15 cellular contexts compared by ENCODE assay signal in genomic region chr11:68141247-68142027, GRCh38. TPM values are rescaled to one million over a fixed set of nuclear protein-coding genes. Genes with fewer than 3 reads are reported as not detected.
DNase-seq lines count a peak whose midpoint lies in the region; ATAC-seq and TF ChIP-seq lines count a peak whose summit lies in the region.
"Had no signal": no experiment of that assay in that cellular context is flagged by ENCODE, and none has a peak within 500 bp of the region (broad histone marks: within the 10 kb centered on the region; RNA-seq: fewer than 3 reads in every experiment).

No MANE protein-coding gene starts in this region.

- H3K27me3 ChIP-seq in KMS-11 (ENCODE audit: insufficient read depth, low read depth) (no peaks in the 10 kb centered on the region), neuronal stem cell (ENCODE audit: control insufficient read depth in 3 of 3, insufficient read depth in 3 of 3, low read depth in 1 of 3, low read length in 3 of 3) (peaks cover 0 to 12% (median 0%) of the 10 kb centered on the region in 3 experiments)

- H3K4me1 Mint-ChIP-seq in natural killer cell: peaks cover 0 to 10% of the 10 kb centered on the region in 2 donors

- TF ChIP-seq CTCF in C4-2B (conservative IDR thresholded peaks at IDR 0.05) (no peak), KMS-11 (conservative IDR thresholded peaks at IDR 0.05; ENCODE audit: low read depth, low read length) (no peak), natural killer cell (IDR thresholded peaks at IDR 0.05) (no peak)

- DNase-seq in neuronal stem cell (ENCODE audit: low spot score) (no peak), HuH-7.5 (ENCODE audit: low spot score) (no peak), natural killer cell (no peak), NCI-H2171 (lab: John Stamatoyannopoulos, UW) (no peak), hypothalamus (lab: John Stamatoyannopoulos, UW) (no peak)
- DNase-seq: activated naive CD4-positive, alpha-beta T cell; DMS153; effector CD4-positive, alpha-beta T cell; left cardiac atrium; NCI-H187; NCI-H524 had no signal

- H3K27ac ChIP-seq in C4-2B (peak overlapping the region; percentile 74), KMS-11 (no peak overlapping the region; the same call in 1 of the 2 replicates), angular gyrus (ENCODE audit: low read depth, low read length) (peak overlapping the region; percentile 37), neuronal stem cell (replicated peaks; ENCODE audit: low read length) (no peak overlapping the region)

- no peak overlapping the region for H2BK15ac ChIP-seq in neuronal stem cell (ENCODE audit: low read length)

- H4K8ac ChIP-seq in neuronal stem cell (ENCODE audit: low read depth, low read length): no peak overlapping the region

- no peaks in the 10 kb centered on the region for H3K36me3 Mint-ChIP-seq in natural killer cell
- H3K36me3 Mint-ChIP-seq: brain had no signal

- H3K79me1 ChIP-seq in neuronal stem cell (ENCODE audit: low read depth, low read length): peaks cover 1% of the 10 kb centered on the region

- peak overlapping the region in 1 of 2 donors; percentile 53 for H3K27ac Mint-ChIP-seq in natural killer cell

- H3K4me2 ChIP-seq in KMS-11 (peak overlapping the region; percentile 64), neuronal stem cell (ENCODE audit: insufficient read depth, low read length, poor library complexity, severe bottlenecking) (no peak overlapping the region)

- H4K20me1 ChIP-seq in KMS-11 (ENCODE audit: insufficient read depth): no peaks in the 10 kb centered on the region

- no peaks in the 10 kb centered on the region for H3K79me2 ChIP-seq in KMS-11 (ENCODE audit: insufficient read depth, low read depth)

- H3K36me3 ChIP-seq in KMS-11 (ENCODE audit: insufficient read depth) (no peaks in the 10 kb centered on the region), neuronal stem cell (replicated peaks in 1 of 2; ENCODE audit: control insufficient read depth in 2 of 2, insufficient read depth in 2 of 2, low read length in 2 of 2) (no peaks in the 10 kb centered on the region)

- H3K9me3 ChIP-seq in neuronal stem cell (replicated peaks in 1 of 2; ENCODE audit: control insufficient read depth in 2 of 2, insufficient read depth in 1 of 2, low read depth in 1 of 2, low read length in 2 of 2): peaks cover 0 to 1% of the 10 kb centered on the region in 2 donors

- no peak overlapping the region for H3K4me3 Mint-ChIP-seq in natural killer cell
- H3K4me3 Mint-ChIP-seq: brain had no signal

- no peak for ATAC-seq in natural killer cell
- ATAC-seq: left cardiac atrium had no signal

- H2AFZ ChIP-seq in KMS-11 (ENCODE audit: low read depth) (peak overlapping the region; percentile 55), neuronal stem cell (ENCODE audit: low read length) (no peak overlapping the region)

- H3K18ac ChIP-seq in neuronal stem cell (ENCODE audit: low read length): peak overlapping the region; percentile 35

- intact Hi-C loops in natural killer cell (cut with micrococcal nuclease): no loop called here

- H3K4me3 ChIP-seq in KMS-11 (IDR thresholded peaks at IDR 0.05; ENCODE audit: insufficient read depth, low read depth, low read length) (no peak overlapping the region), neuronal stem cell (ENCODE audit: low read length in 2 of 2) (peak overlapping the region in 1 of 2 donors; percentile 10)

- H2BK5ac ChIP-seq in neuronal stem cell (ENCODE audit: low read length): peak overlapping the region; percentile 53

- no peak overlapping the region for H3K14ac ChIP-seq in neuronal stem cell (ENCODE audit: low read length)

- no peak overlapping the region for H4K91ac ChIP-seq in neuronal stem cell (ENCODE audit: low read depth, low read length, poor library complexity)

- peak overlapping the region; percentile 61 for H2AK5ac ChIP-seq in neuronal stem cell (ENCODE audit: low read depth, low read length)

- no peak overlapping the region for H3K23ac ChIP-seq in neuronal stem cell (ENCODE audit: low read depth, low read length, poor library complexity)

- H2BK12ac ChIP-seq in neuronal stem cell (ENCODE audit: low read length): no peak overlapping the region

- no CpG with 5 or more reads among the region's 8 CpGs for WGBS in neuronal stem cell (ENCODE audit: extremely low coverage in 2 of 2, insufficient read length in 2 of 2, insufficient replicate concordance in 1 of 2), 2 donors

- H3K9me3 Mint-ChIP-seq in natural killer cell: no peaks in the 10 kb centered on the region

- H3K9ac ChIP-seq in KMS-11: peak overlapping the region; percentile 26; the same call in 1 of the 2 replicates
- no peak overlapping the region for H3K9ac ChIP-seq in neuronal stem cell (ENCODE audit: low read depth, low read length, poor library complexity)

- H3K4ac ChIP-seq in neuronal stem cell (ENCODE audit: low read length): no peak overlapping the region

- no peak overlapping the region for H2BK120ac ChIP-seq in neuronal stem cell (ENCODE audit: low read depth, low read length)

- H3K27me3 Mint-ChIP-seq in natural killer cell (ENCODE audit: low read depth in 2 of 2): peaks cover 0 to 6% of the 10 kb centered on the region in 2 donors

- H3K4me1 ChIP-seq in KMS-11 (ENCODE audit: low read depth, poor library complexity, severe bottlenecking) (peaks cover 17% of the 10 kb centered on the region), neuronal stem cell (ENCODE audit: control insufficient read depth in 2 of 2, insufficient read depth in 1 of 2, low read depth in 1 of 2, low read length in 2 of 2) (no peaks in the 10 kb centered on the region)

RNA-seq across cellular contexts. Expression of gene CHKA, which starts 20.2 kb away (rescaled TPM):
- polyA plus RNA-seq in neuronal stem cell (2013, experiment 1 of 2): 21.6 TPM
- 22.9 TPM for polyA plus RNA-seq in neuronal stem cell (2013, experiment 2 of 2)
- total RNA-seq in natural killer cell: 10 to 100 TPM; 15.8 to 24.6 (median 24.4) TPM

Comparison
In these comparisons a context has a peak if more than half of its experiments do, and no peak if none do; other contexts are left out.
1. H3K27ac ChIP-seq: peak in C4-2B (single experiment) and angular gyrus (single experiment); none in KMS-11 (single experiment) and neuronal stem cell (single experiment).